Comparison of ENCODE assay signal across 8 cellular contexts in genomic region chr16:24013733-24014645, GRCh38.
DNase-seq lines count a peak whose midpoint lies in the region; ATAC-seq and TF ChIP-seq lines count a peak whose summit lies in the region.

No MANE protein-coding gene starts in this region.

- 21% methylated on average over 10 of the region's 10 CpGs for WGBS in thymus

- H3K4me1 ChIP-seq in thymus (ENCODE audit: control insufficient read depth, insufficient read depth, low read length), result peaks cover 19% of the 10 kb centered on the region

- ATAC-seq in GM21515 (IDR thresholded peaks at IDR 0.05; ENCODE audit: unreplicated experiment), result peak; percentile 85
- ATAC-seq in activated CD4-positive, CD25-positive, alpha-beta regulatory T cell treated with anti-CD3 and anti-CD28 coated beads, Interleukin-2, amount 50 U/mL, for 24 hours, result peak; percentile 87 to 91
- peak; percentile 40 for ATAC-seq in left ventricle myocardium superior

- H3K4me1 Mint-ChIP-seq in endothelial cell (ENCODE audit: unreplicated experiment), result peaks cover 6% of the 10 kb centered on the region

- DNase-seq in GM12864 (ENCODE audit: low read depth) (peak; percentile 94), KBM-7 (peak; percentile 85), left ventricle myocardium superior (no peak), NCI-H2196 (lab: John Stamatoyannopoulos, UW; ENCODE audit: unreplicated experiment) (no peak), endothelial cell (ENCODE audit: low spot score) (no peak)

- H3K27ac Mint-ChIP-seq in endothelial cell (ENCODE audit: unreplicated experiment), result no peak overlapping the region

- H3K4me3 Mint-ChIP-seq in endothelial cell (ENCODE audit: unreplicated experiment), result no peak overlapping the region

- H3K9me3 Mint-ChIP-seq in endothelial cell (ENCODE audit: unreplicated experiment), result no peaks in the 10 kb centered on the region

- in situ Hi-C loops in KBM-7 (cut with MboI; ENCODE audit: low pct_unique_long_range_greater_than_20kb, low sequenced_read_pairs), result no loop called here

- H3K4me3 ChIP-seq in GM12864 (ENCODE audit: low read depth, low read length), result no peak overlapping the region
- H3K4me3 ChIP-seq in thymus (ENCODE audit: low read length), result no peak overlapping the region

- no peaks in the 10 kb centered on the region for H3K27me3 ChIP-seq in thymus (ENCODE audit: control insufficient read depth, insufficient read depth)

- H3K36me3 Mint-ChIP-seq in endothelial cell (ENCODE audit: low read depth, unreplicated experiment), result no peaks in the 10 kb centered on the region

- peak overlapping the region; percentile 48 for H3K27ac ChIP-seq in thymus (ENCODE audit: low read depth)

- H3K27me3 Mint-ChIP-seq in endothelial cell (ENCODE audit: unreplicated experiment), result peaks cover 3% of the 10 kb centered on the region

- H3K9me3 ChIP-seq in thymus (ENCODE audit: control insufficient read depth), result no peaks in the 10 kb centered on the region

- intact Hi-C loops in left ventricle myocardium superior (cut with micrococcal nuclease), result no loop called here

- TF ChIP-seq CTCF in GM12864 (IDR thresholded peaks at IDR 0.05; ENCODE audit: low read depth, low read length, missing control alignments) (no peak), endothelial cell (IDR thresholded peaks at IDR 0.05; ENCODE audit: unreplicated experiment) (no peak)

- H3K36me3 ChIP-seq in thymus (ENCODE audit: control insufficient read depth, insufficient read depth), result peaks cover 3% of the 10 kb centered on the region

Comparison
In these comparisons a context has a peak if more than half of its experiments do, and no peak if none do; other contexts are left out.
1. DNase-seq: peak in GM12864 (single experiment) and KBM-7 (single experiment); none in left ventricle myocardium superior (single experiment), NCI-H2196 (single experiment) and endothelial cell (single experiment).
2. Peak in every context shown above with its lines, with median percentiles within 50 percentile points of each other: ATAC-seq.